Comparison of ENCODE assay signal across 1 cellular context in genomic region chr2:134737671-134738070, GRCh38.
TF ChIP-seq lines count a peak whose summit lies in the region.

No MANE protein-coding gene starts in this region.

TF ChIP-seq in GM23338, 12 proteins besides CTCF, POLR2A, EP300 and RAD21 (continued from another document):
- TF ChIP-seq ZNF462 (CRISPR knock-in tag; IDR thresholded peaks at IDR 0.05) = no peak
- no peak for TF ChIP-seq ZNF114 (CRISPR knock-in tag; IDR thresholded peaks at IDR 0.05)
- no peak for TF ChIP-seq NANOG (IDR thresholded peaks at IDR 0.05; ENCODE audit: borderline replicate concordance)
- TF ChIP-seq EZH2 (IDR thresholded peaks at IDR 0.05; ENCODE audit: low read depth, unreplicated experiment) = no peak
- no peak for TF ChIP-seq ZNF331 (CRISPR knock-in tag; IDR thresholded peaks at IDR 0.05; ENCODE audit: low read depth)
- TF ChIP-seq JUNB (IDR thresholded peaks at IDR 0.05; ENCODE audit: unreplicated experiment) = no peak
- no peak for TF ChIP-seq POLR2AphosphoS5 (IDR thresholded peaks at IDR 0.05; ENCODE audit: low read depth)
- no peak for TF ChIP-seq CREB1 (CRISPR knock-in tag; IDR thresholded peaks at IDR 0.05; ENCODE audit: low read depth)
- no peak for TF ChIP-seq STAT1 (IDR thresholded peaks at IDR 0.05; ENCODE audit: unreplicated experiment)
- no peak for TF ChIP-seq EZH2phosphoT487 (IDR thresholded peaks at IDR 0.05; ENCODE audit: unreplicated experiment)
